24 cellular contexts compared by ENCODE assay signal in genomic region chr4:145825255-145825654, GRCh38.
DNase-seq lines count a peak whose midpoint lies in the region; ATAC-seq, FAIRE-seq and TF ChIP-seq lines count a peak whose summit lies in the region.
"Had no signal": no experiment of that assay in that cellular context is flagged by ENCODE, and none has a peak within 500 bp of the region (broad histone marks: within the 10 kb centered on the region; RNA-seq: fewer than 3 reads in every experiment).

No MANE protein-coding gene starts in this region.

- H3K4me1 ChIP-seq in K562 (replicated peaks in 1 of 2; ENCODE audit: control insufficient read depth in 2 of 2, insufficient read depth in 2 of 2, low read length in 2 of 2) (no peaks in the 10 kb centered on the region), upper lobe of right lung (no peaks in the 10 kb centered on the region)

- H3K27me3 Mint-ChIP-seq in stimulated activated naive CD8-positive, alpha-beta T cell treated with anti-CD3 and anti-CD28 coated beads, Interleukin-15, Interleukin-2, amounts not matched to agents 100 ng/mL and 50 ng/mL, for 24 hours, result no peaks in the 10 kb centered on the region
- no peaks in the 10 kb centered on the region for H3K27me3 Mint-ChIP-seq in nephron progenitor cell (ENCODE audit: low read depth, poor library complexity)
- no peaks in the 10 kb centered on the region for H3K27me3 Mint-ChIP-seq in activated naive CD4-positive, alpha-beta T cell treated with anti-CD3 and anti-CD28 coated beads for 36 hours (ENCODE audit: low read depth)

- H3K9me1 ChIP-seq in K562 (ENCODE audit: control insufficient read depth, insufficient read depth, low read length), result no peaks in the 10 kb centered on the region

- 1% methylated on average over 7 of the region's 7 CpGs for WGBS in K562 (ENCODE audit: insufficient coverage, low coverage, missing lambda C conversion rate)

- H3K27me3 ChIP-seq in K562 (ENCODE audit: control insufficient read depth in 2 of 2, insufficient read depth in 2 of 2, low read length in 2 of 2) (peaks cover 7 to 24% of the 10 kb centered on the region in 2 experiments), upper lobe of right lung (no peaks in the 10 kb centered on the region)

- TF ChIP-seq CTCF in K562 (IDR thresholded peaks at IDR 0.05 in 2 of 3, conservative IDR thresholded peaks at IDR 0.05 in 1 of 3; ENCODE audit: insufficient read depth in 2 of 3, low read depth in 1 of 3, low read length in 3 of 3) (peak; percentile 9 to 25 (median 16); a peak in 2 of 6 replicates), nephron progenitor cell (IDR thresholded peaks at IDR 0.05) (no peak), upper lobe of right lung (IDR thresholded peaks at IDR 0.05) (no peak)

- H3K4me3 ChIP-seq in K562, result no peak overlapping the region
- no peak overlapping the region for H3K4me3 ChIP-seq in upper lobe of right lung
- H3K4me3 ChIP-seq: SK-N-MC had no signal

- H3K36me3 Mint-ChIP-seq in stimulated activated naive CD8-positive, alpha-beta T cell treated with anti-CD3 and anti-CD28 coated beads, Interleukin-15, Interleukin-2, amounts not matched to agents 100 ng/mL and 50 ng/mL, for 24 hours (ENCODE audit: low read depth), result peaks cover 73% of the 10 kb centered on the region
- H3K36me3 Mint-ChIP-seq in nephron progenitor cell (ENCODE audit: low read depth), result peaks cover 79% of the 10 kb centered on the region
- peaks cover 45% of the 10 kb centered on the region for H3K36me3 Mint-ChIP-seq in activated naive CD4-positive, alpha-beta T cell treated with anti-CD3 and anti-CD28 coated beads for 36 hours (ENCODE audit: low read depth)

- POLR2A ChIA-PET in K562 (lab: Yijun Ruan, JAX), result no interaction called here

- TF ChIP-seq RAD21 in K562 (CRISPR knock-in tag; conservative IDR thresholded peaks at IDR 0.05 in 1 of 2, IDR thresholded peaks at IDR 0.05 in 1 of 2), result 0 out of 4 replicates have a peak, but pooled peaks of 1 of the 2 experiments have one; percentile 12

- H3K9ac ChIP-seq in K562 (ENCODE audit: insufficient read depth in 1 of 2, low read depth in 2 of 2, low read length in 2 of 2), result no peak overlapping the region

- H4K20me1 ChIP-seq in K562 (replicated peaks; ENCODE audit: control insufficient read depth, insufficient read depth, low read length), result no peaks in the 10 kb centered on the region

- CTCF ChIA-PET in K562 (lab: Yijun Ruan, JAX; ENCODE audit: low intra/inter-chr PET ratio), result no interaction called here
- CTCF ChIA-PET in activated naive CD4-positive, alpha-beta T cell treated with anti-CD3 and anti-CD28 coated beads for 36 hours (lab: Charles Lee), result interaction anchor here (0.5 kb wide), 1 partner anchor 14 kb away, joined by 4 read pairs; no protein-coding TSS in a partner anchor

- H3K4me3 Mint-ChIP-seq in stimulated activated naive CD8-positive, alpha-beta T cell treated with anti-CD3 and anti-CD28 coated beads, Interleukin-15, Interleukin-2, amounts not matched to agents 100 ng/mL and 50 ng/mL, for 24 hours, result no peak overlapping the region
- H3K4me3 Mint-ChIP-seq in nephron progenitor cell, result no peak overlapping the region
- H3K4me3 Mint-ChIP-seq in activated naive CD4-positive, alpha-beta T cell treated with anti-CD3 and anti-CD28 coated beads for 36 hours, result no peak overlapping the region

- no TSS peak for BruUV-seq in K562 (replicated peaks; lab: Mats Ljungman, UMichigan)

- H3K36me3 ChIP-seq in K562 (ENCODE audit: control insufficient read depth, insufficient read depth, low read length) (no peaks in the 10 kb centered on the region), upper lobe of right lung (no peaks in the 10 kb centered on the region)

- no peak for ATAC-seq in stimulated activated naive CD8-positive, alpha-beta T cell treated with anti-CD3 and anti-CD28 coated beads, Interleukin-15, Interleukin-2, amounts not matched to agents 100 U/mL and 50 U/mL, for 24 hours
- peak; percentile 57; the same call in 2 of the 3 replicates for ATAC-seq in K562
- peak; percentile 36 for ATAC-seq in upper lobe of right lung

- TF ChIP-seq EP300 in K562 (IDR thresholded peaks at IDR 0.05; ENCODE audit: low read length), result no peak

- H3K27ac Mint-ChIP-seq in stimulated activated naive CD8-positive, alpha-beta T cell treated with anti-CD3 and anti-CD28 coated beads, Interleukin-15, Interleukin-2, amounts not matched to agents 100 ng/mL and 50 ng/mL, for 24 hours, result peak overlapping the region; percentile 40
- peak overlapping the region; percentile 57 for H3K27ac Mint-ChIP-seq in nephron progenitor cell
- H3K27ac Mint-ChIP-seq in activated naive CD4-positive, alpha-beta T cell treated with anti-CD3 and anti-CD28 coated beads for 36 hours, result no peak overlapping the region

- no peak for DNase-seq in stimulated activated naive CD8-positive, alpha-beta T cell treated with anti-CD3 and anti-CD28 coated beads, Interleukin-15, Interleukin-2, amounts not matched to agents 100 U/mL and 50 U/mL, for 24 hours
- DNase-seq in K562 (ENCODE audit: extremely low read depth in 1 of 4, low spot score in 3 of 4) (peak in 1 of 4 experiments; percentile 2), nephron progenitor cell (no peak), upper lobe of right lung (no peak), LoVo (ENCODE audit: low spot score) (no peak), NCI-H526 (lab: John Stamatoyannopoulos, UW) (no peak)
- no peak for DNase-seq in activated naive CD4-positive, alpha-beta T cell treated with anti-CD3 and anti-CD28 coated beads for 36 hours
- DNase-seq: EL; GOT3; MM.1S; NCI-H1048; NCI-H1417 treated with DMSO at 0.1 percent for 48 hours; NCI-H187 treated with DMSO at 0.1 percent for 48 hours; NCI-H510A; NCI-H748 treated with DMSO at 0.1 percent for 48 hours; NK-92 treated with Interleukin-12 subunit alpha and Interleukin-12 subunit beta, amount 100 ng/mL, for 24 hours; SHP77 treated with DMSO at 0.1 percent for 48 hours had no signal

- no peak for FAIRE-seq in K562 (lab: Jason Lieb, UNC)
- FAIRE-seq: A204.1, D721Med, GM12891 had no signal

- no peak overlapping the region for H3K4me2 ChIP-seq in K562 (ENCODE audit: insufficient read depth, low read length)

- in situ Hi-C loops in K562 (cut with MboI), result no loop called here

- H3K27ac ChIP-seq in K562 (ENCODE audit: extremely low read depth, low read depth, low read length) (no peak overlapping the region), upper lobe of right lung (no peak overlapping the region)
- H3K27ac ChIP-seq: C4-2B, RWPE1, SK-N-MC had no signal

- H2AFZ ChIP-seq in K562 (ENCODE audit: low read depth, low read length), result no peak overlapping the region

- peaks cover 48% of the 10 kb centered on the region for H3K4me1 Mint-ChIP-seq in stimulated activated naive CD8-positive, alpha-beta T cell treated with anti-CD3 and anti-CD28 coated beads, Interleukin-15, Interleukin-2, amounts not matched to agents 100 ng/mL and 50 ng/mL, for 24 hours (ENCODE audit: low read depth)
- peaks cover 57% of the 10 kb centered on the region for H3K4me1 Mint-ChIP-seq in nephron progenitor cell
- H3K4me1 Mint-ChIP-seq in activated naive CD4-positive, alpha-beta T cell treated with anti-CD3 and anti-CD28 coated beads for 36 hours (ENCODE audit: low read depth), result peaks cover 25% of the 10 kb centered on the region

- H3K79me2 ChIP-seq in K562 (ENCODE audit: control insufficient read depth, insufficient read depth, low read length), result no peaks in the 10 kb centered on the region

- intact Hi-C loops in K562 (cut with micrococcal nuclease), result no loop called here
- intact Hi-C loops in upper lobe of right lung (cut with DNase I), result no loop called here
- intact Hi-C loops in activated naive CD4-positive, alpha-beta T cell treated with anti-CD3 and anti-CD28 coated beads for 36 hours (cut with micrococcal nuclease), result loop anchor here (5.0 kb wide), 2 partner anchors 338 to 627 kb away; no protein-coding TSS in a partner anchor

- no peaks in the 10 kb centered on the region for H3K9me3 Mint-ChIP-seq in stimulated activated naive CD8-positive, alpha-beta T cell treated with anti-CD3 and anti-CD28 coated beads, Interleukin-15, Interleukin-2, amounts not matched to agents 100 ng/mL and 50 ng/mL, for 24 hours
- no peaks in the 10 kb centered on the region for H3K9me3 Mint-ChIP-seq in nephron progenitor cell
- no peaks in the 10 kb centered on the region for H3K9me3 Mint-ChIP-seq in activated naive CD4-positive, alpha-beta T cell treated with anti-CD3 and anti-CD28 coated beads for 36 hours

- H3K9me3 ChIP-seq in K562 (replicated peaks; ENCODE audit: control insufficient read depth, insufficient read depth, low read depth, low read length), result no peaks in the 10 kb centered on the region
- no peaks in the 10 kb centered on the region for H3K9me3 ChIP-seq in upper lobe of right lung

- TF ChIP-seq POLR2A in K562 (conservative IDR thresholded peaks at IDR 0.05), result no peak

TF ChIP-seq in K562, 482 proteins besides CTCF, POLR2A, EP300 and RAD21 (continues in another document):
- TF ChIP-seq TEAD4 (IDR thresholded peaks at IDR 0.05; ENCODE audit: low read length) (no peak), TEAD4 (CRISPR knock-in tag; IDR thresholded peaks at IDR 0.05; ENCODE audit: borderline replicate concordance) (no peak), KLF13 (tag; IDR thresholded peaks at IDR 0.05; ENCODE audit: borderline replicate concordance, low read depth) (no peak), HMG20B (CRISPR knock-in tag; IDR thresholded peaks at IDR 0.05) (no peak), THRB (CRISPR knock-in tag; conservative IDR thresholded peaks at IDR 0.05) (no peak), RBM22 (IDR thresholded peaks at IDR 0.05; ENCODE audit: low read depth, low read length, poor library complexity, severe bottlenecking) (no peak), THRA (IDR thresholded peaks at IDR 0.05) (no peak), CCAR2 (IDR thresholded peaks at IDR 0.05; ENCODE audit: low read depth, low read length) (no peak)

Comparison
In these comparisons a context has a peak if more than half of its experiments do, and no peak if none do; other contexts are left out.
1. CTCF ChIP-seq: peak in K562 (3 of 3); none in nephron progenitor cell (single experiment) and upper lobe of right lung (single experiment).